ENCODE assay signal across 1 cellular context in genomic region chr19:35757749-35758608, GRCh38.
TF ChIP-seq lines count a peak whose summit lies in the region.

TSS of gene PROSER3 (plus strand) at chr19:35758176. CDS start at chr19:35758216, 40 bp downstream.

TF ChIP-seq in GM12878, 131 proteins besides CTCF, POLR2A, EP300 and RAD21 (continued from another document):
- TF ChIP-seq ZBTB40 (IDR thresholded peaks at IDR 0.05; ENCODE audit: borderline replicate concordance) (peak; percentile 83), E2F8 (IDR thresholded peaks at IDR 0.05; ENCODE audit: low read depth, partially characterized antibody) (peak; percentile 20), ZNF592 (IDR thresholded peaks at IDR 0.05) (no peak), CHD1 (IDR thresholded peaks at IDR 0.05; ENCODE audit: low read depth, low read length) (no peak), ZNF217 (IDR thresholded peaks at IDR 0.05) (no peak), ZBTB4 (CRISPR knock-in tag; IDR thresholded peaks at IDR 0.05) (no peak), STAT3 (IDR thresholded peaks at IDR 0.05; ENCODE audit: low read depth, low read length) (no peak), POLR2AphosphoS5 (IDR thresholded peaks at IDR 0.05; ENCODE audit: low read length) (peak; percentile 88), ELK1 (IDR thresholded peaks at IDR 0.05; ENCODE audit: low read depth, low read length) (peak; percentile 72; the same call in 1 of the 2 replicates), HCFC1 (IDR thresholded peaks at IDR 0.05; ENCODE audit: low read length) (peak; percentile 86)
